In the genomic region with DNA sequence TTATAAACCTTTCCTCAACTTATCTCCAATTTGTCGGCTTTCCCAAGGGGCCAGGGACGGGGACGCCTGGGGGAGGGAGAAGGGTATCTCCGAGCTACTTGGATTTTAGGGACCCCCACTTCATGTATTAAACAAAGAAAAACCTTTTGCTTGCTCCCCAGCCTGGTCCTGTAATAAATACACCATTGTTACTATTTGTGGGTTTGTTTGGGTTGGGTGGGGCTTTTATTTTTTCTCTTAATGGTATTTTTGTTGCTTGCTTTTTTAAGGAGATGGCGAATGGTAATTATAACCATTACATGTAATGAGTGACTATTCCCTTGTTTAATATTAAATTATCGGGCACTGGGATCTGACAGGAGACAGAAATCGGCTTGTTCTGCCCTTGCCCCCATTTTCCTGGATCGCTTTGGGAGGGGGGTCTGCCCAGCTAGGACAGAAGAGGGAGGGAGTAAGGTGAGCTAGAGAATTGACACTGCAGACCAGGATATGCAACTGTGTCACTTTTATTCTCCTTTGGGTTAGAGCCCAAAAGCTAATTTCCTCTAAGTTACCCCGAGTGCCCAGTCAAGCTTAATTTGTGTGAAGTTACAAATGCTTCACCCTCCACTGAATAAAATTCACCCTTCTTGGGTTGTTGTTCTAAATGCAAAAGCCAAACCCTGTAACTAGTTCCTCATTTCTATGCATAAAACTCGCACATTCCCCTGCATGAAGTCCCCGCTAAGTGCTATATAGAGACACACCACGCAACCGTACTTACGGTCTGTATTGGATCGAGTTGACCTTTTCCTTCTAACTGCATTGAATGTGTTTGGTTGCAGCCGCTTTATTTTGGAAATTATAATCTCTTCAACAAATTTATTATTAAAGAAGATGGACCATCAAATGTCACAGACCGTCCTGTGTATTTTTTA, we compare ENCODE assay signal across 8 cellular contexts. TPM values are rescaled to one million over a fixed set of nuclear protein-coding genes. Genes with fewer than 3 reads are reported as not detected.
A peak's percentile ranks its signal among the peaks of the same experiment; 100 is the strongest.
DNase-seq lines count a peak whose midpoint lies in the region; ATAC-seq and TF ChIP-seq lines count a peak whose summit lies in the region.

No MANE protein-coding gene starts in this region.

- H3K9me3 Mint-ChIP-seq in neural progenitor cell: no peaks in the 10 kb centered on the region

- no peaks in the 10 kb centered on the region for H3K27me3 ChIP-seq in neural progenitor cell

- no peak overlapping the region for H3K4me3 Mint-ChIP-seq in neural progenitor cell

- peak overlapping the region; percentile 63 for H3K9ac ChIP-seq in neural progenitor cell

- no peak overlapping the region for H3K27ac Mint-ChIP-seq in neural progenitor cell

- TF ChIP-seq CTCF in AG10803 (conservative IDR thresholded peaks at IDR 0.05; ENCODE audit: low read length) (no peak), neural progenitor cell (IDR thresholded peaks at IDR 0.05) (no peak)

- peaks cover 39% of the 10 kb centered on the region for H3K4me1 Mint-ChIP-seq in neural progenitor cell

- peaks cover 70% of the 10 kb centered on the region for H3F3A ChIP-seq in neural progenitor cell (ENCODE audit: low read depth)

- no peaks in the 10 kb centered on the region for H3K36me3 ChIP-seq in neural progenitor cell

- peaks cover 20% of the 10 kb centered on the region for H3K4me1 ChIP-seq in neural progenitor cell

- H2AFZ ChIP-seq in neural progenitor cell (replicated peaks): no peak overlapping the region

- no peak for DNase-seq in AG10803 (ENCODE audit: low read depth)
- DNase-seq in fibroblast of gingiva (ENCODE audit: low read depth): peak; percentile 31
- peak; percentile 43 for DNase-seq in neural progenitor cell (ENCODE audit: low spot score)
- no peak for DNase-seq in SIG-M5 treated with dmso at 0.1 percent for 504 hours (lab: John Stamatoyannopoulos, UW; ENCODE audit: unreplicated experiment)
- no peak for DNase-seq in occipital lobe (lab: John Stamatoyannopoulos, UW)

- no peaks in the 10 kb centered on the region for H3K36me3 Mint-ChIP-seq in neural progenitor cell

- H3K4me2 ChIP-seq in neural progenitor cell: peak overlapping the region; percentile 98

- peak; percentile 40; the same call in 1 of the 2 replicates for TF ChIP-seq POLR2A in Raji (IDR thresholded peaks at IDR 0.05; ENCODE audit: insufficient read depth, low read depth, low read length)

- no peaks in the 10 kb centered on the region for H3K9me3 ChIP-seq in neural progenitor cell (ENCODE audit: low read depth)

- peaks cover 14% of the 10 kb centered on the region for H3K27me3 Mint-ChIP-seq in neural progenitor cell (ENCODE audit: insufficient read depth, low read depth)

- peaks cover 65% of the 10 kb centered on the region for H3K79me2 ChIP-seq in neural progenitor cell (ENCODE audit: low read depth)

- peak; percentile 45 for ATAC-seq in GM19025 (IDR thresholded peaks at IDR 0.05; ENCODE audit: low read depth, unreplicated experiment)
- ATAC-seq in HG03196 (IDR thresholded peaks at IDR 0.05; ENCODE audit: unreplicated experiment): peak; percentile 48

- peak overlapping the region; percentile 96 for H3K27ac ChIP-seq in neural progenitor cell

- H3K4me3 ChIP-seq in AG10803 (ENCODE audit: low read length): peak overlapping the region; percentile 57
- H3K4me3 ChIP-seq in neural progenitor cell: peak overlapping the region; percentile 69

- H4K20me1 ChIP-seq in neural progenitor cell (ENCODE audit: low read depth): peaks cover 22% of the 10 kb centered on the region

RNA-seq across cellular contexts. Expression of a gene that starts 1.6 kb away (rescaled TPM):
- total RNA-seq in neural progenitor cell (ENCODE audit: low replicate concordance) (168 and 213 TPM in 2 replicates), occipital lobe (95.6 TPM)

Comparison
In these comparisons a context has a peak if more than half of its experiments do, and no peak if none do; other contexts are left out.
1. DNase-seq: peak in fibroblast of gingiva (single experiment) and neural progenitor cell (single experiment); none in AG10803 (single experiment), SIG-M5 treated with dmso at 0.1 percent for 504 hours (single experiment) and occipital lobe (single experiment).